Comparison of ENCODE assay signal across 3 cellular contexts in genomic region chr14:90536511-90537191, GRCh38.
TF ChIP-seq lines count a peak whose summit lies in the region.

No MANE protein-coding gene starts in this region.

TF ChIP-seq in liver, 16 proteins besides CTCF, POLR2A, EP300 and RAD21 (continued from another document):
- TF ChIP-seq ZBTB33 (IDR thresholded peaks at IDR 0.05) (no peak), ATF3 (IDR thresholded peaks at IDR 0.05) (no peak), FOXA1 (IDR thresholded peaks at IDR 0.05) (no peak), JUND (IDR thresholded peaks at IDR 0.05) (no peak), FOXA2 (IDR thresholded peaks at IDR 0.05) (no peak), TAF1 (conservative IDR thresholded peaks at IDR 0.05) (no peak)
- TF ChIP-seq, protein P1, sequence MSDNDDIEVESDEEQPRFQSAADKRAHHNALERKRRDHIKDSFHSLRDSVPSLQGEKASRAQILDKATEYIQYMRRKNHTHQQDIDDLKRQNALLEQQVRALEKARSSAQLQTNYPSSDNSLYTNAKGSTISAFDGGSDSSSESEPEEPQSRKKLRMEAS (IDR thresholded peaks at IDR 0.05): no peak

TF ChIP-seq in HepG2, 621 proteins besides CTCF, POLR2A, EP300 and RAD21 (continued from another document):
- no peak for TF ChIP-seq ZNF775 (CRISPR knock-in tag; IDR thresholded peaks at IDR 0.05; ENCODE audit: borderline replicate concordance)
- TF ChIP-seq NR1H2 (CRISPR knock-in tag; IDR thresholded peaks at IDR 0.05; ENCODE audit: borderline replicate concordance, low read depth): no peak
- no peak for TF ChIP-seq SRY (CRISPR knock-in tag; IDR thresholded peaks at IDR 0.05)
- TF ChIP-seq POLR2AphosphoS5 (IDR thresholded peaks at IDR 0.05; ENCODE audit: low read depth, low read length): no peak
- no peak for TF ChIP-seq RELA (CRISPR knock-in tag; IDR thresholded peaks at IDR 0.05)
TF ChIP-seq in HepG2: peak in this region for 0.

TF ChIP-seq in endothelial cell of umbilical vein, 7 proteins besides CTCF, POLR2A, EP300 and RAD21:
- TF ChIP-seq, protein P1 (IDR thresholded peaks at IDR 0.05; ENCODE audit: insufficient read depth, insufficient read length): no peak
- no peak for TF ChIP-seq EZH2 (IDR thresholded peaks at IDR 0.05; ENCODE audit: borderline replicate concordance, low read depth, low read length, severe bottlenecking)
